8 cellular contexts compared by ENCODE assay signal in the genomic region with DNA sequence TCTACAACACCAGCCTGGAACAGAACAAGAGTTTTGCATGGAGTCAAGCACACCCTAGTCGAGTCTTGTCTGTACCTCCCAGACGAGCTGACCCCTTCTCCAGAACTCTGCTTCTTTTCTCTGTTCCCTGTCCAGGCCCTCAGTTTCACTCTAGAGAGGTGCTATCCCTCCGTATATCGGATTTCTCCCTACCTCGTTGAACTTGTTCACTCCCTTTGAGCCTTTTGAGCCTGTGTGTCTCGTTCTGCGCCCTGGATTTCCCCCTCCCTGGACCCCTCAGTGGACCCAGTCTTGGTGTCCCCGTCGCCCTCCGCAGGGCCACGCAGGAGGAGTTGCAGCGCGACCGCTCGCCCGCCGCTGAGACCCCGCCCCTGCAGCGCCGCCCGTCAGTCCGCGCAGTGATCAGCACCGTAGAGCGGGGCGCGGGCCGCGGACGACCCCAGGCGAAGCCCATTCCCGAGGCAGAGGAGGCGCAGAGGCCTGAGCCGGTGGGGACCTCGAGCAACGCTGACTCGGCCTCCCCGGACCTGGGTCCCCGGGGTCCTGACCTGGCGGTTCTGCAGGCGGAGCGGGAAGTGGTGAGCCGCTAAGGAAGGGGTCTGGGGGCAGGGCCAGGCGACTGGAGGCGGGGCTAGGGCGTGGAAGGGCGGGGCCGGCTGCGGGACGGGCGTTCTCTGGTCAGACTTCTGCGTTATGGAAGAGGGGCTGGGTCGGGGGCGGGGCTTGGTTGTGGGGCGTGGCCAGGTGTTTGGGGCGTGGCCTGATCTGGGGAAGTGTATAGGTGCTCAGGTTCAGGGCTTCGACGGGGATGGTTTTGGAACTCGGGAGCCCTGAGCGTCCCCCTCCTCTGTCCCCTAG. TPM values are rescaled to one million over a fixed set of nuclear protein-coding genes. Genes with fewer than 3 reads are reported as not detected.
DNase-seq lines count a peak whose midpoint lies in the region; ATAC-seq and TF ChIP-seq lines count a peak whose summit lies in the region.

No MANE protein-coding gene starts in this region.

- H3K36me3 ChIP-seq in endodermal cell (ENCODE audit: control insufficient read depth, insufficient read depth, low read length) (no peaks in the 10 kb centered on the region), muscle layer of colon (ENCODE audit: insufficient read depth, low read length) (no peaks in the 10 kb centered on the region)

- 1% methylated on average over 19 to 59 of the region's 60 CpGs for WGBS in endodermal cell (ENCODE audit: insufficient coverage in 1 of 2, insufficient read length in 1 of 2), 2 experiments

- no peaks in the 10 kb centered on the region for H3K9me3 ChIP-seq in endodermal cell (ENCODE audit: control insufficient read depth, low read length)
- no peaks in the 10 kb centered on the region for H3K9me3 ChIP-seq in muscle layer of colon (ENCODE audit: low read length)

- H3K9ac ChIP-seq in endodermal cell (ENCODE audit: extremely low read depth, low read length, poor library complexity, severe bottlenecking) = peak overlapping the region; percentile 31
- no peak overlapping the region for H3K9ac ChIP-seq in muscle layer of colon (ENCODE audit: low read length)

- DNase-seq in NCI-H748 treated with DMSO at 0.1 percent for 48 hours (lab: John Stamatoyannopoulos, UW) (peak; percentile 83), endodermal cell (peak; percentile 100), NCI-H2107 treated with DMSO at 0.1 percent for 48 hours (lab: John Stamatoyannopoulos, UW; ENCODE audit: unreplicated experiment) (no peak)
- DNase-seq in activated CD8-positive, alpha-beta T cell treated with anti-CD3 and anti-CD28 coated beads for 36 hours = peak; percentile 94
- peak; percentile 75 for DNase-seq in stimulated activated CD8-positive, alpha-beta memory T cell treated with anti-CD3 and anti-CD28 coated beads, Interleukin-7, amount 100 ng/mL, for 24 hours (ENCODE audit: low read depth)

- H3K27me3 Mint-ChIP-seq in activated CD8-positive, alpha-beta T cell treated with anti-CD3 and anti-CD28 coated beads for 36 hours = peaks cover 58% of the 10 kb centered on the region
- peaks cover 84% of the 10 kb centered on the region for H3K27me3 Mint-ChIP-seq in endodermal cell (ENCODE audit: insufficient read depth)

- H3K4me1 Mint-ChIP-seq in activated CD8-positive, alpha-beta T cell treated with anti-CD3 and anti-CD28 coated beads for 36 hours (ENCODE audit: low read depth) = peaks cover 19% of the 10 kb centered on the region
- H3K4me1 Mint-ChIP-seq in endodermal cell = peaks cover 16% of the 10 kb centered on the region

- no peaks in the 10 kb centered on the region for H3K4me1 ChIP-seq in endodermal cell (ENCODE audit: control insufficient read depth, insufficient read depth, low read length)
- H3K4me1 ChIP-seq in muscle layer of colon (ENCODE audit: insufficient read depth, low read length) = peaks cover 8% of the 10 kb centered on the region

- H3K36me3 Mint-ChIP-seq in activated CD8-positive, alpha-beta T cell treated with anti-CD3 and anti-CD28 coated beads for 36 hours (ENCODE audit: low read depth) = no peaks in the 10 kb centered on the region
- peaks cover 8% of the 10 kb centered on the region for H3K36me3 Mint-ChIP-seq in endodermal cell (ENCODE audit: low read depth)

- H3K9me3 Mint-ChIP-seq in activated CD8-positive, alpha-beta T cell treated with anti-CD3 and anti-CD28 coated beads for 36 hours = no peaks in the 10 kb centered on the region
- peaks cover 9% of the 10 kb centered on the region for H3K9me3 Mint-ChIP-seq in endodermal cell

- peak; percentile 62 for ATAC-seq in HG02981 (IDR thresholded peaks at IDR 0.05; ENCODE audit: unreplicated experiment)
- ATAC-seq in activated CD8-positive, alpha-beta T cell treated with anti-CD3 and anti-CD28 coated beads for 36 hours = peak; percentile 82

- CTCF ChIA-PET in activated CD8-positive, alpha-beta T cell treated with anti-CD3 and anti-CD28 coated beads for 36 hours (lab: Charles Lee) = interaction anchor here (2.4 kb wide), 1 partner anchor 79 kb away, joined by 7 read pairs; no protein-coding TSS in a partner anchor

- no peak overlapping the region for H3K27ac Mint-ChIP-seq in activated CD8-positive, alpha-beta T cell treated with anti-CD3 and anti-CD28 coated beads for 36 hours
- peak overlapping the region; percentile 32 for H3K27ac Mint-ChIP-seq in endodermal cell

- POLR2A ChIA-PET in activated CD8-positive, alpha-beta T cell treated with anti-CD3 and anti-CD28 coated beads for 36 hours (lab: Charles Lee) = interaction anchor here (1.3 to 2.2 kb wide), 2 partner anchors 18 to 556 kb away, joined by 3 to 13 read pairs; a partner anchor contains a TSS

- intact Hi-C loops in activated CD8-positive, alpha-beta T cell treated with anti-CD3 and anti-CD28 coated beads for 36 hours (cut with micrococcal nuclease) = no loop called here

- peaks cover 60% of the 10 kb centered on the region for H3K27me3 ChIP-seq in endodermal cell (ENCODE audit: control insufficient read depth, insufficient read depth, low read length, poor library complexity, severe bottlenecking)
- peaks cover 72 to 84% of the 10 kb centered on the region in 2 donors for H3K27me3 ChIP-seq in muscle layer of colon (ENCODE audit: control insufficient read depth in 1 of 2, insufficient read depth in 2 of 2, low read length in 2 of 2)

- H3K4me3 Mint-ChIP-seq in activated CD8-positive, alpha-beta T cell treated with anti-CD3 and anti-CD28 coated beads for 36 hours = peak overlapping the region; percentile 62
- H3K4me3 Mint-ChIP-seq in endodermal cell = peak overlapping the region; percentile 68

- TF ChIP-seq CTCF in activated CD8-positive, alpha-beta T cell treated with anti-CD3 and anti-CD28 coated beads for 36 hours (IDR thresholded peaks at IDR 0.05) = no peak
- TF ChIP-seq CTCF in endodermal cell (conservative IDR thresholded peaks at IDR 0.05) = no peak

- H3K27ac ChIP-seq in endodermal cell (ENCODE audit: low read depth, low read length) = no peak overlapping the region
- no peak overlapping the region for H3K27ac ChIP-seq in muscle layer of colon (ENCODE audit: low read depth, low read length)

- H3K4me3 ChIP-seq in GM08714 (ENCODE audit: low read length) = peak overlapping the region; percentile 65; the same call in 1 of the 2 replicates
- peak overlapping the region; percentile 81 for H3K4me3 ChIP-seq in endodermal cell (ENCODE audit: low read length)
- H3K4me3 ChIP-seq in muscle layer of colon (ENCODE audit: low read depth in 1 of 2, low read length in 2 of 2) = peak overlapping the region; percentile 18 to 21

RNA-seq across cellular contexts. Expression of a gene that starts 5.5 kb away (rescaled TPM):
- 1 to 10 TPM; 2.8 to 3.2 TPM for total RNA-seq in activated CD8-positive, alpha-beta T cell treated with anti-CD3 and anti-CD28 coated beads for 36 hours
- 10 to 100 TPM; 29.4 to 52.8 TPM for total RNA-seq in endodermal cell
- polyA plus RNA-seq in endodermal cell (2013, experiment 1 of 2) = 14.5 TPM
- 14.3 TPM for polyA plus RNA-seq in endodermal cell (2013, experiment 2 of 2)

RNA-seq across cellular contexts. Expression of a gene that starts 18.2 kb away (rescaled TPM):
- total RNA-seq in activated CD8-positive, alpha-beta T cell treated with anti-CD3 and anti-CD28 coated beads for 36 hours = 10 to 100 TPM; 17.3 to 18.2 TPM
- 10 to 100 TPM; 20.6 to 39.0 TPM for total RNA-seq in endodermal cell
- polyA plus RNA-seq in endodermal cell (2013, experiment 1 of 2) = 9.6 TPM
- polyA plus RNA-seq in endodermal cell (2013, experiment 2 of 2) = 9.2 TPM

RNA-seq across cellular contexts. Expression of a gene that starts 36.3 kb away (rescaled TPM):
- total RNA-seq in activated CD8-positive, alpha-beta T cell treated with anti-CD3 and anti-CD28 coated beads for 36 hours = 10 to 100 TPM; 55.4 to 55.8 TPM
- total RNA-seq in endodermal cell = 100 to 1,000 TPM in 1 of 2 donors, 10 to 100 TPM in 1; 98.2 to 107 TPM
- 53.5 TPM for polyA plus RNA-seq in endodermal cell (2013, experiment 1 of 2)
- polyA plus RNA-seq in endodermal cell (2013, experiment 2 of 2) = 49.1 TPM

RNA-seq across cellular contexts. Expression of a gene that starts 43.1 kb away (rescaled TPM):
- total RNA-seq in activated CD8-positive, alpha-beta T cell treated with anti-CD3 and anti-CD28 coated beads for 36 hours = under 1 TPM; 0.14 to 0.27 TPM
- total RNA-seq in endodermal cell = under 1 TPM in 1 of 2 donors, not detected in 1; 0.22 TPM
- polyA plus RNA-seq in endodermal cell (2013, experiment 1 of 2) = not detected
- 0.41 TPM for polyA plus RNA-seq in endodermal cell (2013, experiment 2 of 2)

Comparison
In these comparisons a context has a peak if more than half of its experiments do, and no peak if none do; other contexts are left out.
1. H3K4me3 ChIP-seq: peak in every context shown above with its lines; median percentile 81 in endodermal cell; 65 in GM08714; 20 in muscle layer of colon.
2. RNA of a gene that starts 5.5 kb away (total RNA-seq): 29.4 to 52.8 TPM in endodermal cell; 2.8 to 3.2 TPM in activated CD8-positive, alpha-beta T cell treated with anti-CD3 and anti-CD28 coated beads for 36 hours; every median in the first group is over 4 times any median in the second.